In the genomic region with DNA sequence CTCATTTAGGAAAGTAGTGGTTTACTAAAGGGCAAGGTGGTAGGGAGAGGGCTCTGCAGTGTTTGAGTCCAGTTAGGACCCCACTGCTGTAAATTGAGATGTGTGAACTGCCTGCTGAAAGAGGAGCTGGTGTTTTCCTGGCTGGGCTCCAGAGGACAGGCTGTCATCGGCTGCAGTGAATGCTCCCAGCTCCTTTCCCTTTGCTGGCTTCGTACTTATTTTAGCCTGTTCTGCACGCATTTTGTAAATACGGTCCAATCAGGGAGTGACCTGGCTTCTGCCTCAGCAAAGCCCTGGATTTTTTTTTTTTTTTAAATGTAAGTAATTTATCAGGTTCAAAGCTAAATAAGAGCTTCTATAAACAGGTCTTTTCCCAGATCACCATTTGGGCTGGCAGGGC, we compare ENCODE assay signal across 21 cellular contexts. TPM values are rescaled to one million over a fixed set of nuclear protein-coding genes. Genes with fewer than 3 reads are reported as not detected.
DNase-seq lines count a peak whose midpoint lies in the region; ATAC-seq, FAIRE-seq and TF ChIP-seq lines count a peak whose summit lies in the region.
"Had no signal": no experiment of that assay in that cellular context is flagged by ENCODE, and none has a peak within 500 bp of the region (broad histone marks: within the 10 kb centered on the region; RNA-seq: fewer than 3 reads in every experiment).

No MANE protein-coding gene starts in this region.

- H2AFZ ChIP-seq in astrocyte (ENCODE audit: low read depth, low read length): no peak overlapping the region

- TF ChIP-seq CTCF in astrocyte (IDR thresholded peaks at IDR 0.05; ENCODE audit: insufficient read depth, low read depth, low read length): no peak
- TF ChIP-seq CTCF in cardiac muscle cell (IDR thresholded peaks at IDR 0.05; ENCODE audit: low read depth, low read length): no peak
- TF ChIP-seq CTCF in neural crest cell (conservative IDR thresholded peaks at IDR 0.05): no peak

- WGBS in mesendoderm (ENCODE audit: extremely low coverage, insufficient coverage, low lambda C conversion rate): no CpG with 5 or more reads among the region's 4 CpGs

- no peak overlapping the region for H3K56ac ChIP-seq in mesendoderm (ENCODE audit: low read length)

- peak; percentile 43 for DNase-seq in DMS 273 treated with DMSO at 0.1 percent for 48 hours (lab: John Stamatoyannopoulos, UW)
- peak; percentile 30 for DNase-seq in astrocyte (ENCODE audit: low read depth)
- peak; percentile 88 to 92 for DNase-seq in cardiac muscle cell (ENCODE audit: low read depth in 1 of 2, low spot score in 1 of 2)
- DNase-seq in neural crest cell (ENCODE audit: low read depth, low spot score): no peak
- DNase-seq in activated T-cell treated with anti-CD3 and anti-CD28 coated beads, Interleukin-2, amount 50 U/mL, for 1 hour: no peak
- DNase-seq in SIG-M5 treated with dmso at 0.1 percent for 504 hours (lab: John Stamatoyannopoulos, UW; ENCODE audit: unreplicated experiment): no peak
- no peak for DNase-seq in mesendoderm
- DNase-seq: activated CD4-positive, alpha-beta T cell treated with anti-CD3 and anti-CD28 coated beads for 36 hours; activated CD8-positive, alpha-beta memory T cell treated with anti-CD3 and anti-CD28 coated beads, Interleukin-2, amount 50 U/mL, for 48 hours; activated naive CD4-positive, alpha-beta T cell treated with anti-CD3 and anti-CD28 coated beads, Interleukin-2, amount 10 ng/mL, durations not matched to agents 7 days and 5 days; effector memory CD8-positive, alpha-beta T cell; KG1; NCI-H1105; NCI-H345; pancreas; stimulated activated naive CD8-positive, alpha-beta T cell treated with anti-CD3 and anti-CD28 coated beads, Interleukin-15, Interleukin-2, amounts not matched to agents 100 U/mL and 50 U/mL, for 24 hours; T1000 had no signal

- H3K18ac ChIP-seq in mesendoderm (ENCODE audit: low read length): no peak overlapping the region

- H3K79me2 ChIP-seq in astrocyte (ENCODE audit: insufficient read depth, low read length) (no peaks in the 10 kb centered on the region), mesendoderm (ENCODE audit: control insufficient read depth, insufficient read depth, low read length) (no peaks in the 10 kb centered on the region)

- H4K8ac ChIP-seq in mesendoderm (ENCODE audit: low read depth, low read length): no peak overlapping the region

- no peak overlapping the region for H3K4me2 ChIP-seq in astrocyte (ENCODE audit: low read length)
- no peak overlapping the region for H3K4me2 ChIP-seq in mesendoderm (ENCODE audit: low read length)

- H3K79me1 ChIP-seq in mesendoderm (ENCODE audit: low read length): no peaks in the 10 kb centered on the region

- H4K20me1 ChIP-seq in astrocyte (ENCODE audit: insufficient read depth, low read length): no peaks in the 10 kb centered on the region

- H2AK5ac ChIP-seq in mesendoderm (ENCODE audit: low read length): no peak overlapping the region

- H2BK15ac ChIP-seq in mesendoderm (replicated peaks; ENCODE audit: low read depth): no peak overlapping the region

- H3K4me3 Mint-ChIP-seq in astrocyte (ENCODE audit: unreplicated experiment) (no peak overlapping the region), neural crest cell (no peak overlapping the region)
- H3K4me3 Mint-ChIP-seq: activated CD4-positive, alpha-beta T cell treated with anti-CD3 and anti-CD28 coated beads for 36 hours; activated naive CD4-positive, alpha-beta T cell treated with anti-CD3 and anti-CD28 coated beads, Interleukin-2, amount 10 ng/mL, durations not matched to agents 7 days and 5 days; effector memory CD8-positive, alpha-beta T cell; mesothelial cell of epicardium had no signal

- H3K36me3 Mint-ChIP-seq in astrocyte (ENCODE audit: low read depth, unreplicated experiment): no peaks in the 10 kb centered on the region
- H3K36me3 Mint-ChIP-seq in neural crest cell (ENCODE audit: low read depth): peaks cover 3% of the 10 kb centered on the region
- H3K36me3 Mint-ChIP-seq: activated naive CD4-positive, alpha-beta T cell treated with anti-CD3 and anti-CD28 coated beads, Interleukin-2, amount 10 ng/mL, durations not matched to agents 7 days and 5 days had no signal

- H3K4me1 ChIP-seq in astrocyte (ENCODE audit: insufficient read depth, low read length) (peaks cover 20% of the 10 kb centered on the region), cardiac muscle cell (ENCODE audit: low read depth) (peaks cover 26% of the 10 kb centered on the region), mesendoderm (ENCODE audit: control insufficient read depth, low read depth, low read length) (peaks cover 2% of the 10 kb centered on the region)
- H3K4me1 ChIP-seq: breast epithelium, pancreas, SJSA1 had no signal

- H3K36me3 ChIP-seq in astrocyte (ENCODE audit: insufficient read depth, low read length) (no peaks in the 10 kb centered on the region), cardiac muscle cell (no peaks in the 10 kb centered on the region), mesendoderm (ENCODE audit: control insufficient read depth, insufficient read depth, low read length) (no peaks in the 10 kb centered on the region)
- H3K36me3 ChIP-seq: breast epithelium, pancreas, SJSA1 had no signal

- peaks cover 9% of the 10 kb centered on the region for H3K27me3 Mint-ChIP-seq in astrocyte (ENCODE audit: low read depth, unreplicated experiment)
- H3K27me3 Mint-ChIP-seq in neural crest cell (ENCODE audit: low read depth): peaks cover 8% of the 10 kb centered on the region
- H3K27me3 Mint-ChIP-seq: activated naive CD4-positive, alpha-beta T cell treated with anti-CD3 and anti-CD28 coated beads, Interleukin-2, amount 10 ng/mL, durations not matched to agents 7 days and 5 days had no signal

- FAIRE-seq in astrocyte (lab: Jason Lieb, UNC): no peak
- FAIRE-seq: pancreas had no signal

- H3K27ac Mint-ChIP-seq in astrocyte (ENCODE audit: unreplicated experiment) (no peak overlapping the region), neural crest cell (ENCODE audit: unreplicated experiment) (peak overlapping the region; percentile 88)
- H3K27ac Mint-ChIP-seq: activated CD4-positive, alpha-beta T cell treated with anti-CD3 and anti-CD28 coated beads for 36 hours; activated naive CD4-positive, alpha-beta T cell treated with anti-CD3 and anti-CD28 coated beads, Interleukin-2, amount 10 ng/mL, durations not matched to agents 7 days and 5 days; effector memory CD8-positive, alpha-beta T cell; mesothelial cell of epicardium had no signal

- H3K27me3 ChIP-seq in astrocyte (ENCODE audit: insufficient read depth, low read length): no peaks in the 10 kb centered on the region
- no peaks in the 10 kb centered on the region for H3K27me3 ChIP-seq in cardiac muscle cell
- H3K27me3 ChIP-seq in mesendoderm (ENCODE audit: insufficient read depth, low read length, poor library complexity): no peaks in the 10 kb centered on the region
- H3K27me3 ChIP-seq: breast epithelium, pancreas, SJSA1 had no signal

- H3K4me3 ChIP-seq in astrocyte (ENCODE audit: insufficient read depth, low read depth, low read length) (no peak overlapping the region), cardiac muscle cell (no peak overlapping the region), mesendoderm (ENCODE audit: low read length) (no peak overlapping the region)
- H3K4me3 ChIP-seq: breast epithelium, pancreas, SJSA1 had no signal

- no peak overlapping the region for H3K4ac ChIP-seq in mesendoderm (ENCODE audit: low read depth, low read length)

- H3K27ac ChIP-seq in astrocyte (ENCODE audit: low read depth, low read length): no peak overlapping the region
- H3K27ac ChIP-seq in cardiac muscle cell: peak overlapping the region; percentile 73
- no peak overlapping the region for H3K27ac ChIP-seq in mesendoderm (ENCODE audit: low read depth, low read length)
- H3K27ac ChIP-seq: breast epithelium, pancreas, SJSA1 had no signal

- no peak overlapping the region for H3K9ac ChIP-seq in astrocyte (ENCODE audit: low read length)
- no peak overlapping the region for H3K9ac ChIP-seq in mesendoderm (ENCODE audit: low read length)

- H3K9me3 Mint-ChIP-seq in astrocyte (ENCODE audit: unreplicated experiment): peaks cover 3% of the 10 kb centered on the region
- H3K9me3 Mint-ChIP-seq in neural crest cell: peaks cover 8% of the 10 kb centered on the region
- H3K9me3 Mint-ChIP-seq: activated naive CD4-positive, alpha-beta T cell treated with anti-CD3 and anti-CD28 coated beads, Interleukin-2, amount 10 ng/mL, durations not matched to agents 7 days and 5 days had no signal

- no peak overlapping the region for H2BK120ac ChIP-seq in mesendoderm (ENCODE audit: low read depth, low read length)

- H3K9me3 ChIP-seq in astrocyte (ENCODE audit: insufficient read depth, low read depth, low read length) (no peaks in the 10 kb centered on the region), cardiac muscle cell (ENCODE audit: low read depth) (no peaks in the 10 kb centered on the region)
- H3K9me3 ChIP-seq: pancreas had no signal

- no peak overlapping the region for H2BK5ac ChIP-seq in mesendoderm (ENCODE audit: low read length)

- no peak for ATAC-seq in HG02938 (IDR thresholded peaks at IDR 0.05; ENCODE audit: unreplicated experiment)
- ATAC-seq: activated CD4-positive, alpha-beta T cell treated with anti-CD3 and anti-CD28 coated beads for 36 hours; effector memory CD8-positive, alpha-beta T cell; pancreas; stimulated activated naive CD8-positive, alpha-beta T cell treated with anti-CD3 and anti-CD28 coated beads, Interleukin-15, Interleukin-2, amounts not matched to agents 100 U/mL and 50 U/mL, for 24 hours had no signal

- no peak overlapping the region for H3K23ac ChIP-seq in mesendoderm (ENCODE audit: low read length)

- peaks cover 26% of the 10 kb centered on the region for H3K4me1 Mint-ChIP-seq in astrocyte (ENCODE audit: low read depth, unreplicated experiment)
- H3K4me1 Mint-ChIP-seq in neural crest cell: no peaks in the 10 kb centered on the region
- H3K4me1 Mint-ChIP-seq: activated CD4-positive, alpha-beta T cell treated with anti-CD3 and anti-CD28 coated beads for 36 hours; activated naive CD4-positive, alpha-beta T cell treated with anti-CD3 and anti-CD28 coated beads, Interleukin-2, amount 10 ng/mL, durations not matched to agents 7 days and 5 days had no signal

- no peak overlapping the region for H4K5ac ChIP-seq in mesendoderm (ENCODE audit: low read length)

RNA-seq across cellular contexts. Expression of gene SLC4A3, which starts 37.5 kb away (rescaled TPM):
- total RNA-seq in astrocyte (10.9 and 11.2 TPM in 2 replicates), cardiac muscle cell (38.8 and 39.8 TPM in 2 replicates), neural crest cell (10.0 and 11.4 TPM in 2 replicates)
- 42.9 and 47.7 TPM in 2 replicates for polyA plus RNA-seq in cardiac muscle cell
- polyA plus RNA-seq in mesendoderm (2013, experiment 1 of 2): 3.0 TPM
- polyA plus RNA-seq in mesendoderm (2013, experiment 2 of 2): 2.8 TPM

Comparison
In these comparisons a context has a peak if more than half of its experiments do, and no peak if none do; other contexts are left out.
1. DNase-seq: peak in DMS 273 treated with DMSO at 0.1 percent for 48 hours (single experiment), astrocyte (single experiment) and cardiac muscle cell (2 of 2); none in neural crest cell (single experiment), activated T-cell treated with anti-CD3 and anti-CD28 coated beads, Interleukin-2, amount 50 U/mL, for 1 hour (single experiment), SIG-M5 treated with dmso at 0.1 percent for 504 hours (single experiment) and mesendoderm (single experiment).